22 cellular contexts compared by ENCODE assay signal in genomic region chr20:50787181-50787580, GRCh38. TPM values are rescaled to one million over a fixed set of nuclear protein-coding genes. Genes with fewer than 3 reads are reported as not detected.
DNase-seq lines count a peak whose midpoint lies in the region; ATAC-seq, FAIRE-seq and TF ChIP-seq lines count a peak whose summit lies in the region.
"Had no signal": no experiment of that assay in that cellular context is flagged by ENCODE, and none has a peak within 500 bp of the region (broad histone marks: within the 10 kb centered on the region; RNA-seq: fewer than 3 reads in every experiment).

No MANE protein-coding gene starts in this region.

- no peaks in the 10 kb centered on the region for H3K4me1 Mint-ChIP-seq in astrocyte (ENCODE audit: low read depth, unreplicated experiment)
- H3K4me1 Mint-ChIP-seq in CD8-positive, alpha-beta memory T cell = peaks cover 0 to 8% (median 6%) of the 10 kb centered on the region in 3 donors

- H3K4ac ChIP-seq in trophoblast cell (ENCODE audit: low read depth, low read length) = no peak overlapping the region

- TF ChIP-seq CTCF in astrocyte (IDR thresholded peaks at IDR 0.05; ENCODE audit: insufficient read depth, low read depth, low read length) (no peak), MM.1S (IDR thresholded peaks at IDR 0.05; ENCODE audit: low read length) (no peak)

- no peak overlapping the region for H2BK120ac ChIP-seq in trophoblast cell (ENCODE audit: insufficient read depth, low read length, poor library complexity)

- no peak overlapping the region for H4K91ac ChIP-seq in trophoblast cell (ENCODE audit: low read depth, low read length)

- peak overlapping the region; percentile 95 for H2BK12ac ChIP-seq in trophoblast cell (ENCODE audit: low read length)

- H2AFZ ChIP-seq in GM23248 (0 out of 2 replicates have a peak overlapping the region, but pooled peaks have one; percentile 83), astrocyte (ENCODE audit: low read depth, low read length) (no peak overlapping the region), trophoblast cell (ENCODE audit: insufficient read depth, low read length, poor library complexity) (no peak overlapping the region), MM.1S (ENCODE audit: low read length) (no peak overlapping the region)

- CTCF ChIA-PET in CD8-positive, alpha-beta memory T cell (lab: Charles Lee) = interaction anchor here (1.2 kb wide), 1 partner anchor 8 kb away, joined by 3 read pairs; no protein-coding TSS in a partner anchor

- H2BK5ac ChIP-seq in trophoblast cell (ENCODE audit: low read depth, low read length, poor library complexity) = no peak overlapping the region

- no peak overlapping the region for H4K12ac ChIP-seq in trophoblast cell (ENCODE audit: low read depth, low read length)

- FAIRE-seq in astrocyte (lab: Jason Lieb, UNC) = no peak
- FAIRE-seq: GM18507 had no signal

- H3K4me3 Mint-ChIP-seq in astrocyte (ENCODE audit: unreplicated experiment) = no peak overlapping the region
- no peak overlapping the region for H3K4me3 Mint-ChIP-seq in CD8-positive, alpha-beta memory T cell
- H3K4me3 Mint-ChIP-seq: CD8-positive, alpha-beta T cell; HFFc6 had no signal

- H4K8ac ChIP-seq in trophoblast cell (ENCODE audit: low read depth, low read length) = peak overlapping the region; percentile 48

- H3K23ac ChIP-seq in trophoblast cell (ENCODE audit: low read length) = no peak overlapping the region

- H3K27me3 ChIP-seq in GM23248 (replicated peaks; ENCODE audit: insufficient read depth) (no peaks in the 10 kb centered on the region), astrocyte (ENCODE audit: insufficient read depth, low read length) (no peaks in the 10 kb centered on the region), trophoblast cell (ENCODE audit: insufficient read depth, low read length) (no peaks in the 10 kb centered on the region), MM.1S (replicated peaks; ENCODE audit: insufficient read depth, low read length) (no peaks in the 10 kb centered on the region)
- no peaks in the 10 kb centered on the region for H3K27me3 ChIP-seq in CD8-positive, alpha-beta memory T cell (ENCODE audit: insufficient read depth, low read length, poor library complexity, severe bottlenecking)
- H3K27me3 ChIP-seq: BLaER1 treated with 17β-estradiol and CSF1 and Interleukin-3, amounts not matched to agents 10 nM and 100 nM had no signal

- 82 to 94% methylated on average over 2 of the region's 2 CpGs for WGBS in GM23248 (ENCODE audit: low coverage in 1 of 2, low lambda C conversion rate in 2 of 2, missing lambda C conversion rate in 2 of 2), 2 experiments
- WGBS in trophoblast cell (ENCODE audit: extremely low coverage, insufficient coverage, insufficient read length) = no CpG with 5 or more reads among the region's 2 CpGs

- no peak overlapping the region for H3K4me3 ChIP-seq in GM23248
- H3K4me3 ChIP-seq in astrocyte (ENCODE audit: insufficient read depth, low read depth, low read length) = no peak overlapping the region
- H3K4me3 ChIP-seq in trophoblast cell (ENCODE audit: low read depth, low read length) = no peak overlapping the region
- H3K4me3 ChIP-seq in CD8-positive, alpha-beta memory T cell (ENCODE audit: low read length) = no peak overlapping the region
- no peak overlapping the region for H3K4me3 ChIP-seq in MM.1S (ENCODE audit: low read length)
- H3K4me3 ChIP-seq: BLaER1 treated with 17β-estradiol and CSF1 and Interleukin-3, amounts not matched to agents 10 nM and 100 nM had no signal

- no peak overlapping the region for H3K18ac ChIP-seq in trophoblast cell (ENCODE audit: low read length)

- H3K9me2 ChIP-seq in GM23248 (ENCODE audit: insufficient read depth) (no peaks in the 10 kb centered on the region), MM.1S (replicated peaks; ENCODE audit: insufficient read depth, low read length) (no peaks in the 10 kb centered on the region)

- H3K27ac ChIP-seq in GM23248 (no peak overlapping the region), astrocyte (ENCODE audit: low read depth, low read length) (no peak overlapping the region), trophoblast cell (ENCODE audit: low read depth, low read length) (no peak overlapping the region), MM.1S (ENCODE audit: low read length) (no peak overlapping the region)
- H3K27ac ChIP-seq in CD8-positive, alpha-beta memory T cell (ENCODE audit: low read depth, low read length) = no peak overlapping the region
- H3K27ac ChIP-seq: BLaER1 treated with 17β-estradiol and CSF1 and Interleukin-3, amounts not matched to agents 10 nM and 100 nM; KMS-11 had no signal

- in situ Hi-C loops in GM23248 (cut with MboI) = no loop called here

- H3K36me3 Mint-ChIP-seq in astrocyte (ENCODE audit: low read depth, unreplicated experiment) = peaks cover 2% of the 10 kb centered on the region
- no peaks in the 10 kb centered on the region for H3K36me3 Mint-ChIP-seq in CD8-positive, alpha-beta memory T cell
- H3K36me3 Mint-ChIP-seq: CD8-positive, alpha-beta T cell had no signal

- H3F3A ChIP-seq in GM23248 (ENCODE audit: insufficient read depth) = 0 out of 2 replicates have a peak, but pooled peaks cover 9% of the 10 kb centered on the region
- H3F3A ChIP-seq in MM.1S (ENCODE audit: insufficient read depth, low read length) = no peaks in the 10 kb centered on the region

- H3K9me3 ChIP-seq in GM23248 (ENCODE audit: low read depth) (no peaks in the 10 kb centered on the region), astrocyte (ENCODE audit: insufficient read depth, low read depth, low read length) (no peaks in the 10 kb centered on the region), trophoblast cell (ENCODE audit: insufficient read depth, low read depth, low read length) (peaks cover 2% of the 10 kb centered on the region), MM.1S (replicated peaks; ENCODE audit: insufficient read depth, low read length) (no peaks in the 10 kb centered on the region)
- no peaks in the 10 kb centered on the region for H3K9me3 ChIP-seq in CD8-positive, alpha-beta memory T cell (ENCODE audit: low read length)
- H3K9me3 ChIP-seq: BLaER1 treated with 17β-estradiol and CSF1 and Interleukin-3, amounts not matched to agents 10 nM and 100 nM had no signal

- POLR2A ChIA-PET in CD8-positive, alpha-beta memory T cell (lab: Charles Lee) = no interaction called here

- peak overlapping the region; percentile 62 for H3K27ac Mint-ChIP-seq in astrocyte (ENCODE audit: unreplicated experiment)
- H3K27ac Mint-ChIP-seq in CD8-positive, alpha-beta memory T cell = no peak overlapping the region
- H3K27ac Mint-ChIP-seq: CD8-positive, alpha-beta T cell; HFFc6 had no signal

- H2AK5ac ChIP-seq in trophoblast cell (ENCODE audit: low read length) = peak overlapping the region; percentile 68

- ATAC-seq in HG03460 (IDR thresholded peaks at IDR 0.05; ENCODE audit: unreplicated experiment) (no peak), GM18867 (IDR thresholded peaks at IDR 0.05; ENCODE audit: unreplicated experiment) (no peak)
- ATAC-seq: CD8-positive, alpha-beta T cell; SK-N-SH treated with all-trans-retinoic acid at 6 μM for 48 hours had no signal

- H3K9ac ChIP-seq in GM23248 = no peak overlapping the region
- no peak overlapping the region for H3K9ac ChIP-seq in astrocyte (ENCODE audit: low read length)
- H3K9ac ChIP-seq in trophoblast cell (ENCODE audit: low read length) = no peak overlapping the region
- H3K9ac ChIP-seq in MM.1S (ENCODE audit: low read length) = no peak overlapping the region
- H3K9ac ChIP-seq: KMS-11 had no signal

- H3K79me2 ChIP-seq in GM23248 (ENCODE audit: insufficient read depth) = no peaks in the 10 kb centered on the region
- no peaks in the 10 kb centered on the region for H3K79me2 ChIP-seq in astrocyte (ENCODE audit: insufficient read depth, low read length)
- no peaks in the 10 kb centered on the region for H3K79me2 ChIP-seq in trophoblast cell (ENCODE audit: control insufficient read depth, insufficient read depth, low read length, poor library complexity)
- no peaks in the 10 kb centered on the region for H3K79me2 ChIP-seq in MM.1S (ENCODE audit: low read length)

- H3K4me2 ChIP-seq in GM23248 (ENCODE audit: unreplicated experiment) (no peak overlapping the region), astrocyte (ENCODE audit: low read length) (no peak overlapping the region), trophoblast cell (ENCODE audit: low read length) (no peak overlapping the region), MM.1S (ENCODE audit: low read depth, low read length) (no peak overlapping the region)
- H3K4me2 ChIP-seq: KMS-11 had no signal

- H4K20me1 ChIP-seq in GM23248 (ENCODE audit: insufficient read depth) = no peaks in the 10 kb centered on the region
- no peaks in the 10 kb centered on the region for H4K20me1 ChIP-seq in astrocyte (ENCODE audit: insufficient read depth, low read length)
- H4K20me1 ChIP-seq in MM.1S (ENCODE audit: insufficient read depth, low read length) = no peaks in the 10 kb centered on the region
- H4K20me1 ChIP-seq: BLaER1 treated with 17β-estradiol and CSF1 and Interleukin-3, amounts not matched to agents 10 nM and 100 nM had no signal

- H3K27me3 Mint-ChIP-seq in astrocyte (ENCODE audit: low read depth, unreplicated experiment) = no peaks in the 10 kb centered on the region
- H3K27me3 Mint-ChIP-seq in CD8-positive, alpha-beta memory T cell = no peaks in the 10 kb centered on the region

- DNase-seq in GM23248 (no peak), astrocyte (ENCODE audit: low read depth) (no peak), trophoblast cell (no peak), MM.1S (no peak)
- DNase-seq in CD8-positive, alpha-beta memory T cell = no peak
- DNase-seq: CD8-positive, alpha-beta T cell; H7; HFFc6; NCI-H1105 treated with DMSO at 0.1 percent for 48 hours; NCI-H2029 treated with DMSO at 0.1 percent for 48 hours; NCI-H226; NCI-H510A treated with DMSO at 0.1 percent for 48 hours; NCI-H748 treated with DMSO at 0.1 percent for 48 hours; NK-92 treated with Interleukin-12 subunit alpha and Interleukin-12 subunit beta, amount 100 ng/mL, for 24 hours; SIG-M5; T-helper 1 cell had no signal

- H3K79me1 ChIP-seq in trophoblast cell (ENCODE audit: low read length) = peaks cover 21% of the 10 kb centered on the region

- no peaks in the 10 kb centered on the region for H3K9me3 Mint-ChIP-seq in astrocyte (ENCODE audit: unreplicated experiment)
- no peaks in the 10 kb centered on the region for H3K9me3 Mint-ChIP-seq in CD8-positive, alpha-beta memory T cell
- H3K9me3 Mint-ChIP-seq: CD8-positive, alpha-beta T cell; HFFc6 had no signal

- H3K14ac ChIP-seq in trophoblast cell (ENCODE audit: low read length) = peak overlapping the region; percentile 39

- H3K36me3 ChIP-seq in GM23248 (ENCODE audit: low read depth) (no peaks in the 10 kb centered on the region), astrocyte (ENCODE audit: insufficient read depth, low read length) (no peaks in the 10 kb centered on the region), trophoblast cell (ENCODE audit: control insufficient read depth in 1 of 2, insufficient read depth in 2 of 2, low read length in 2 of 2) (no peaks in the 10 kb centered on the region), MM.1S (replicated peaks; ENCODE audit: insufficient read depth, low read length) (no peaks in the 10 kb centered on the region)
- no peaks in the 10 kb centered on the region for H3K36me3 ChIP-seq in CD8-positive, alpha-beta memory T cell (ENCODE audit: insufficient read depth, low read length)
- H3K36me3 ChIP-seq: BLaER1 treated with 17β-estradiol and CSF1 and Interleukin-3, amounts not matched to agents 10 nM and 100 nM had no signal

- H3K4me1 ChIP-seq in GM23248 (ENCODE audit: insufficient read depth) (peaks cover 19% of the 10 kb centered on the region), astrocyte (ENCODE audit: insufficient read depth, low read length) (peaks cover 9% of the 10 kb centered on the region), trophoblast cell (ENCODE audit: control insufficient read depth in 1 of 2, insufficient read depth in 2 of 2, low read length in 2 of 2) (peaks cover 9 to 13% of the 10 kb centered on the region in 2 experiments), MM.1S (ENCODE audit: low read length) (peaks cover 9% of the 10 kb centered on the region)
- peaks cover 12% of the 10 kb centered on the region for H3K4me1 ChIP-seq in CD8-positive, alpha-beta memory T cell (ENCODE audit: insufficient read depth, low read length)

RNA-seq across cellular contexts. Expression of gene BCAS4, which starts 7.7 kb away (rescaled TPM):
- total RNA-seq in GM23248 (2014; rRNA removed; shearing (Covaris generic)) = 12.6 and 17.7 TPM in 2 replicates
- polyA plus RNA-seq in GM23248 (2016; fragmentation: Nextera tagmentation; extraction: Ambion mirVana) = 16.8 and 18.4 TPM in 2 replicates
- total RNA-seq in astrocyte = 13.2 and 16.7 TPM in 2 replicates
- 3.9 and 4.0 TPM in 2 replicates for polyA plus RNA-seq in trophoblast cell (2013)
- 10 to 100 TPM; 23.3 to 25.0 TPM for total RNA-seq in CD8-positive, alpha-beta memory T cell
- 29.3 TPM for polyA plus RNA-seq in CD8-positive, alpha-beta memory T cell

RNA-seq across cellular contexts. Expression of gene PARD6B, which starts 55.8 kb away (rescaled TPM):
- total RNA-seq in GM23248 (2014; rRNA removed; shearing (Covaris generic)) = not detected in 2 replicates
- 0.16 and 0.34 TPM in 2 replicates for polyA plus RNA-seq in GM23248 (2016; fragmentation: Nextera tagmentation; extraction: Ambion mirVana)
- total RNA-seq in astrocyte = 10.1 and 13.1 TPM in 2 replicates
- 9.4 and 9.5 TPM in 2 replicates for polyA plus RNA-seq in trophoblast cell (2013)
- 1 to 10 TPM; 5.5 to 5.6 TPM for total RNA-seq in CD8-positive, alpha-beta memory T cell
- 0.72 TPM for polyA plus RNA-seq in CD8-positive, alpha-beta memory T cell
